ENCODE assay signal across 9 cellular contexts in the genomic region with DNA sequence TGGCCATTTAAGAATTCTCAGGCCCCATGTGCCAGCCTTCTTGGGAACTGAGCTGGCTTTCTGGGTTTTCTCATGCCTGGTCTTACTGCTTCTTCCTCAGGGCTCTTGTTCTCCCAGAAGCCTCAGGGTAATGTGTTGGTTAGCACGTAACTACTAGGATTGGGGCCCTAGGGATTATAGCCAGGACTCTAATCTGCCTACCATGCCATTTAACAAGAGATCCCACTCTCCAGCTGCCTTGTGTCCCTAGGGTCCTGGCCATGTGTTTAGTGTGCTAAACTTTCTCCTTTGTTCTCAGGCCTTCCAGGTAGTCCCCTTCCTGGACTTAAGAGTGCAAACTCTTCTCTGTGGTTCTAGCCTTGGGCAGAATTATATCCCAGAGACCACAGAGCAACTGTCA. TPM values are rescaled to one million over a fixed set of nuclear protein-coding genes. Genes with fewer than 3 reads are reported as not detected.
DNase-seq lines count a peak whose midpoint lies in the region; ATAC-seq and TF ChIP-seq lines count a peak whose summit lies in the region.
"Had no signal": no experiment of that assay in that cellular context is flagged by ENCODE, and none has a peak within 500 bp of the region (broad histone marks: within the 10 kb centered on the region; RNA-seq: fewer than 3 reads in every experiment).

No MANE protein-coding gene starts in this region.

- no peaks in the 10 kb centered on the region for H3K9me3 Mint-ChIP-seq in activated B cell treated with CpG ODN at 0.5 μM for 24 hours

- H4K20me1 ChIP-seq in HCT116 (ENCODE audit: insufficient read depth) (no peaks in the 10 kb centered on the region), fibroblast of lung (ENCODE audit: control insufficient read depth, extremely low read depth, insufficient read depth, low read length) (no peaks in the 10 kb centered on the region)

- POLR2A ChIA-PET in HCT116 (lab: Charles Lee) (no interaction called here), activated B cell treated with CpG ODN at 0.5 μM for 24 hours (lab: Charles Lee) (interaction anchor here (0.6 to 21.5 kb wide), 3 partner anchors 10 to 128 kb away, joined by 4 to 1638 read pairs (median 102); a partner anchor contains a TSS), HEK293T (lab: Yijun Ruan, JAX) (no interaction called here)

- peaks cover 20% of the 10 kb centered on the region for H3K79me2 ChIP-seq in HCT116 (ENCODE audit: insufficient read depth, low read length)
- H3K79me2 ChIP-seq in fibroblast of lung (ENCODE audit: control insufficient read depth, insufficient read depth, low read length) = peaks cover 34% of the 10 kb centered on the region

- peaks cover 40% of the 10 kb centered on the region for H3K36me3 Mint-ChIP-seq in activated B cell treated with CpG ODN at 0.5 μM for 24 hours (ENCODE audit: low read depth)

- TF ChIP-seq CTCF in HCT116 (IDR thresholded peaks at IDR 0.05 in 2 of 3, conservative IDR thresholded peaks at IDR 0.05 in 1 of 3; ENCODE audit: borderline replicate concordance in 1 of 3, insufficient read depth in 1 of 3, low read depth in 2 of 3, low read length in 2 of 3) (no peak), activated B cell treated with CpG ODN at 0.5 μM for 24 hours (IDR thresholded peaks at IDR 0.05) (no peak), fibroblast of lung (conservative IDR thresholded peaks at IDR 0.05 in 1 of 2, IDR thresholded peaks at IDR 0.05 in 1 of 2; ENCODE audit: low read depth in 1 of 2, low read length in 2 of 2) (no peak), spleen (IDR thresholded peaks at IDR 0.05 in 8 of 11, conservative IDR thresholded peaks at IDR 0.05 in 3 of 11) (no peak)

- WGBS in spleen, 5 donors = 76 to 100% (median 96%) methylated on average over 1 of the region's 1 CpG

- H3K4me3 Mint-ChIP-seq in activated B cell treated with CpG ODN at 0.5 μM for 24 hours = no peak overlapping the region

- RAD21 ChIA-PET in HCT116 (lab: Charles Lee; ENCODE audit: low non-redundant PET in 1 of 2, low total read pairs in 2 of 2, uncharacterized antibody in 2 of 2, unreplicated experiment in 2 of 2) = interaction anchor here in 1 of 2 experiments (1.4 kb wide), 1 partner anchor 114 kb away, joined by 5 read pairs; no protein-coding TSS in a partner anchor

- no peaks in the 10 kb centered on the region for H3K9me2 ChIP-seq in HCT116 (ENCODE audit: insufficient read depth)

- BruUV-seq in HCT116 (replicated peaks; lab: Mats Ljungman, UMichigan) = no TSS peak

- TF ChIP-seq POLR2A in HCT116 (IDR thresholded peaks at IDR 0.05; ENCODE audit: borderline replicate concordance, extremely low read depth, insufficient read depth, insufficient read length) = no peak
- TF ChIP-seq POLR2A in spleen (IDR thresholded peaks at IDR 0.05) = no peak

- no peak overlapping the region for H3K4me3 ChIP-seq in HCT116 (replicated peaks in 1 of 2; ENCODE audit: low read depth in 1 of 2, low read length in 2 of 2)
- no peak overlapping the region for H3K4me3 ChIP-seq in fibroblast of lung (replicated peaks in 1 of 4; ENCODE audit: control extremely low read depth in 1 of 4, insufficient read depth in 1 of 4, low read depth in 3 of 4, low read length in 4 of 4)
- H3K4me3 ChIP-seq in spleen = no peak overlapping the region
- H3K4me3 ChIP-seq: SK-N-MC had no signal

- peaks cover 20 to 34% of the 10 kb centered on the region in 2 experiments for H3K36me3 ChIP-seq in HCT116 (ENCODE audit: control insufficient read depth in 1 of 2, insufficient read depth in 2 of 2, low read length in 2 of 2)
- H3K36me3 ChIP-seq in fibroblast of lung (ENCODE audit: control insufficient read depth, insufficient read depth, low read length) = peaks cover 7% of the 10 kb centered on the region
- H3K36me3 ChIP-seq in spleen = peaks cover 0 to 47% (median 10%) of the 10 kb centered on the region in 6 donors

- intact Hi-C loops in HCT116 (cut with micrococcal nuclease) (loop anchor here (5.0 kb wide), 1 partner anchor 240 kb away; no protein-coding TSS in a partner anchor), activated B cell treated with CpG ODN at 0.5 μM for 24 hours (cut with micrococcal nuclease) (loop anchor here (5.0 kb wide), 2 partner anchors 45 to 155 kb away; a partner anchor contains a TSS), spleen (cut with DNase I; ENCODE audit: low total_unique reads) (no loop called here)

- H3K9me3 ChIP-seq in HCT116 (ENCODE audit: control insufficient read depth in 1 of 2, insufficient read depth in 1 of 2, low read depth in 1 of 2, low read length in 2 of 2) (no peaks in the 10 kb centered on the region), fibroblast of lung (ENCODE audit: control insufficient read depth, insufficient read depth, low read depth, low read length) (no peaks in the 10 kb centered on the region), spleen (no peaks in the 10 kb centered on the region)

- peaks cover 30 to 81% of the 10 kb centered on the region in 2 experiments for H3K4me1 ChIP-seq in HCT116 (ENCODE audit: control insufficient read depth in 1 of 2, insufficient read depth in 2 of 2, low read length in 2 of 2)
- peaks cover 58% of the 10 kb centered on the region for H3K4me1 ChIP-seq in fibroblast of lung (ENCODE audit: control insufficient read depth, extremely low read depth, insufficient read depth, low read length)
- H3K4me1 ChIP-seq in spleen = peaks cover 51 to 83% (median 79%) of the 10 kb centered on the region in 6 donors

- H3K27ac Mint-ChIP-seq in activated B cell treated with CpG ODN at 0.5 μM for 24 hours = peak overlapping the region; percentile 84

- no peaks in the 10 kb centered on the region for H3K27me3 Mint-ChIP-seq in activated B cell treated with CpG ODN at 0.5 μM for 24 hours

- 0 out of 2 replicates have a peak overlapping the region, but pooled peaks have one; percentile 97 for H3K4me2 ChIP-seq in HCT116 (ENCODE audit: low read length)
- H3K4me2 ChIP-seq in fibroblast of lung (ENCODE audit: extremely low read depth, insufficient read depth, low read length) = no peak overlapping the region

- H3K27me3 ChIP-seq in HCT116 (ENCODE audit: insufficient read depth, low read length) = no peaks in the 10 kb centered on the region
- H3K27me3 ChIP-seq in fibroblast of lung (ENCODE audit: control insufficient read depth, insufficient read depth, low read length) = no peaks in the 10 kb centered on the region
- no peaks in the 10 kb centered on the region for H3K27me3 ChIP-seq in spleen (replicated peaks in 1 of 7)

- H2AFZ ChIP-seq in HCT116 (ENCODE audit: low read depth, low read length, poor library complexity, severe bottlenecking) (no peak overlapping the region), fibroblast of lung (ENCODE audit: low read length) (no peak overlapping the region)

- CTCF ChIA-PET in HCT116 (lab: Charles Lee) = interaction anchor here (1.0 to 3.9 kb wide), 2 partner anchors 8 to 44 kb away, joined by 3 to 47 read pairs; no protein-coding TSS in a partner anchor
- CTCF ChIA-PET in activated B cell treated with CpG ODN at 0.5 μM for 24 hours (lab: Charles Lee) = interaction anchor here (0.5 to 9.3 kb wide), 7 partner anchors 7 to 116 kb away, joined by 3 to 240 read pairs (median 26); a partner anchor contains a TSS
- CTCF ChIA-PET in HEK293T (lab: Yijun Ruan, JAX) = interaction anchor here (1.0 to 1.2 kb wide), 3 partner anchors 8 to 114 kb away, joined by 3 to 5 read pairs (median 3); no protein-coding TSS in a partner anchor

- peaks cover 67% of the 10 kb centered on the region for H3K4me1 Mint-ChIP-seq in activated B cell treated with CpG ODN at 0.5 μM for 24 hours

- H3K27ac ChIP-seq in HCT116 (ENCODE audit: low read depth, low read length) = peak overlapping the region; percentile 81
- H3K27ac ChIP-seq in fibroblast of lung (ENCODE audit: insufficient read depth, low read length) = peak overlapping the region; percentile 60
- peak overlapping the region in 5 of 8 donors; percentile 94 to 99 (median 96) for H3K27ac ChIP-seq in spleen
- H3K27ac ChIP-seq: SK-N-MC had no signal

- no peak for TF ChIP-seq RAD21 in HCT116 (IDR thresholded peaks at IDR 0.05; ENCODE audit: low read depth)

- no peak for DNase-seq in HCT116 (ENCODE audit: low read depth, low spot score)
- DNase-seq in activated B cell treated with CpG ODN at 0.5 μM for 24 hours = no peak
- DNase-seq in fibroblast of lung (ENCODE audit: low read depth in 2 of 2) = no peak
- DNase-seq in spleen = no peak
- DNase-seq in HEK293T (ENCODE audit: extremely low spot score) = no peak
- DNase-seq in activated CD4-positive, CD25-positive, alpha-beta regulatory T cell treated with anti-CD3 and anti-CD28 coated beads, Interleukin-2, amount 50 U/mL, for 72 hours = no peak
- DNase-seq in DMS79 treated with DMSO at 0.1 percent for 48 hours (lab: John Stamatoyannopoulos, UW) = no peak
- DNase-seq: NCI-H1930 had no signal

- ATAC-seq in HCT116 = no peak
- no peak for ATAC-seq in activated B cell treated with CpG ODN at 0.5 μM for 24 hours (ENCODE audit: low read depth)

- H3K9ac ChIP-seq in HCT116 (ENCODE audit: low read length) (peak overlapping the region; percentile 38), fibroblast of lung (ENCODE audit: insufficient read depth, low read length) (no peak overlapping the region)

RNA-seq across cellular contexts. Expression of a gene that starts 2.2 kb away (rescaled TPM):
- total RNA-seq in HCT116 (2021; ENCODE audit: unreplicated experiment) (112 TPM), activated B cell treated with CpG ODN at 0.5 μM for 24 hours (265 and 285 TPM in 2 replicates), fibroblast of lung (12.8 and 39.6 TPM in 2 replicates), spleen (100 to 1,000 TPM; 139 to 261 (median 233) TPM)
- 159 and 169 TPM in 2 replicates for polyA plus RNA-seq in HCT116 (2012)
- polyA plus RNA-seq in fibroblast of lung (200 and 261 TPM in 2 replicates), spleen (100 to 1,000 TPM; 249 to 319 (median 286) TPM)
- 580 and 703 TPM in 2 replicates for polyA plus RNA-seq in fibroblast of lung (2012)
- 914 and 1,082 TPM in 2 replicates for polyA minus RNA-seq in fibroblast of lung (ENCODE audit: low replicate concordance)

RNA-seq across cellular contexts. Expression of a gene that starts 28.7 kb away (rescaled TPM):
- 19.3 TPM for total RNA-seq in HCT116 (2021; ENCODE audit: unreplicated experiment)
- polyA plus RNA-seq in HCT116 (2012) = 20.8 and 22.3 TPM in 2 replicates
- 35.5 and 36.9 TPM in 2 replicates for total RNA-seq in activated B cell treated with CpG ODN at 0.5 μM for 24 hours
- total RNA-seq in fibroblast of lung = 2.6 and 3.5 TPM in 2 replicates
- polyA plus RNA-seq in fibroblast of lung = 6.5 and 7.1 TPM in 2 replicates
- polyA plus RNA-seq in fibroblast of lung (2012) = 11.3 and 13.5 TPM in 2 replicates
- 8.7 and 16.1 TPM in 2 replicates for polyA minus RNA-seq in fibroblast of lung (ENCODE audit: low replicate concordance)
- total RNA-seq in spleen = 10 to 100 TPM; 25.1 to 67.1 (median 48.0) TPM
- polyA plus RNA-seq in spleen = 10 to 100 TPM; 26.6 to 67.8 (median 66.1) TPM

RNA-seq across cellular contexts. Expression of a gene that starts 40.0 kb away (rescaled TPM):
- total RNA-seq in HCT116 (2021; ENCODE audit: unreplicated experiment) (2.0 TPM), activated B cell treated with CpG ODN at 0.5 μM for 24 hours (449 and 499 TPM in 2 replicates), fibroblast of lung (0.51 TPM in 1 of 2 replicates, not detected in the other), spleen (100 to 1,000 TPM; 206 to 422 (median 301) TPM)
- 0.62 and 0.95 TPM in 2 replicates for polyA plus RNA-seq in HCT116 (2012)
- polyA plus RNA-seq in fibroblast of lung (0.28 and 0.31 TPM in 2 replicates), spleen (1,000 to 10,000 TPM; 2,248 to 3,726 (median 2,540) TPM)
- polyA plus RNA-seq in fibroblast of lung (2012) = 0.32 and 0.49 TPM in 2 replicates
- not detected in 2 replicates for polyA minus RNA-seq in fibroblast of lung (ENCODE audit: low replicate concordance)

RNA-seq across cellular contexts. Expression of a gene that starts 43.7 kb away (rescaled TPM):
- 37.2 TPM for total RNA-seq in HCT116 (2021; ENCODE audit: unreplicated experiment)
- 25.4 and 30.4 TPM in 2 replicates for polyA plus RNA-seq in HCT116 (2012)
- 13.8 and 16.4 TPM in 2 replicates for total RNA-seq in activated B cell treated with CpG ODN at 0.5 μM for 24 hours
- 3.9 and 6.9 TPM in 2 replicates for total RNA-seq in fibroblast of lung
- 4.7 and 8.2 TPM in 2 replicates for polyA plus RNA-seq in fibroblast of lung
- 2.8 and 4.7 TPM in 2 replicates for polyA plus RNA-seq in fibroblast of lung (2012)
- 2.9 and 8.0 TPM in 2 replicates for polyA minus RNA-seq in fibroblast of lung (ENCODE audit: low replicate concordance)
- total RNA-seq in spleen = 10 to 100 TPM in 5 of 7 donors, 1 to 10 TPM in 2; 7.8 to 14.9 (median 10.8) TPM
- polyA plus RNA-seq in spleen = 1 to 10 TPM; 3.9 to 5.2 (median 4.2) TPM

Comparison
In these comparisons a context has a peak if more than half of its experiments do, and no peak if none do; other contexts are left out.
1. RNA of a gene that starts 40.0 kb away (total RNA-seq): 449 to 499 TPM in activated B cell treated with CpG ODN at 0.5 μM for 24 hours and 206 to 422 TPM in spleen; 2.0 TPM in HCT116 (single experiment) and 0.51 TPM in fibroblast of lung; every median in the first group is over 10 times any median in the second.
2. Peak in every context shown above with its lines, with median percentiles within 50 percentile points of each other: H3K27ac ChIP-seq.